In the genomic region with DNA sequence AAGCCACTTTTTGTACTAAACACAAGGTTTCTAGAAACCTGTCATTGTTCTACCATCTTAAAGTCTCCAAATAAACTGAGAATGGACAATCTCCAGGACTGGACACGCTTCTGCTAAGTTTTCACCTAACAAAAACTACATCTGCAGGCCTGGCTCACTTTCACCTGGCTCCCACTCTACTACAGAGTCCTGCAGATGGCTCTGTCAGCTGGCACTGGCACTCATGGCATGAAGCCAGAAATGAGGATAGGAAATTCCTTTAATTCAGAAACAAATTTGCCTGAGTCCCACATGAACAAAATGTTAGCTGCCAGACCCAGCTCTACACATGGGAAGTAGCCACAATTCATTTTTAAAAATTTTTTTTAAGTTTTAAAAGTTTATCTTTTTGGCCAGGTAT, we compare ENCODE assay signal across 15 cellular contexts. TPM values are rescaled to one million over a fixed set of nuclear protein-coding genes. Genes with fewer than 3 reads are reported as not detected.
A peak's percentile ranks its signal among the peaks of the same experiment; 100 is the strongest.
DNase-seq lines count a peak whose midpoint lies in the region; ATAC-seq and TF ChIP-seq lines count a peak whose summit lies in the region.
"Had no signal": no experiment of that assay in that cellular context is flagged by ENCODE, and none has a peak within 500 bp of the region (broad histone marks: within the 10 kb centered on the region; RNA-seq: fewer than 3 reads in every experiment).

No MANE protein-coding gene starts in this region.

- H3K27ac ChIP-seq in GM23248, result peak overlapping the region; percentile 73
- no peak overlapping the region for H3K27ac ChIP-seq in SJCRH30

- H3K9me3 ChIP-seq in GM23248 (ENCODE audit: low read depth), result no peaks in the 10 kb centered on the region
- no peaks in the 10 kb centered on the region for H3K9me3 ChIP-seq in SJCRH30 (replicated peaks)
- H3K9me3 ChIP-seq: HAP-1 had no signal

- no peaks in the 10 kb centered on the region for H3K9me2 ChIP-seq in GM23248 (ENCODE audit: insufficient read depth)

- H3K4me2 ChIP-seq in GM23248 (ENCODE audit: unreplicated experiment), result no peak overlapping the region

- WGBS in GM23248 (ENCODE audit: low coverage in 1 of 2, low lambda C conversion rate in 2 of 2, missing lambda C conversion rate in 2 of 2), 2 experiments, result 90 to 93% methylated on average over 1 of the region's 1 CpG

- DNase-seq in AG10803 (ENCODE audit: low read depth) (peak; percentile 22), GM23248 (peak; percentile 20), SJCRH30 (peak; percentile 24 to 50), myocyte (ENCODE audit: low read depth) (peak; percentile 64), NCI-H510A (lab: John Stamatoyannopoulos, UW) (no peak)
- DNase-seq: activated CD4-positive, alpha-beta T cell treated with anti-CD3 and anti-CD28 coated beads, Interleukin-2, amount 50 U/mL, for 1 hour; GDM1; Kasumi-1; stimulated activated CD8-positive, alpha-beta memory T cell treated with anti-CD3 and anti-CD28 coated beads, Interleukin-4, amount 100 ng/mL, for 48 hours had no signal

- in situ Hi-C loops in GM23248 (cut with MboI), result no loop called here

- peaks cover 49% of the 10 kb centered on the region for H3K79me2 ChIP-seq in GM23248 (ENCODE audit: insufficient read depth)

- H3K27me3 ChIP-seq in GM23248 (replicated peaks; ENCODE audit: insufficient read depth) (no peaks in the 10 kb centered on the region), SJCRH30 (no peaks in the 10 kb centered on the region)

- peaks cover 49% of the 10 kb centered on the region for H3F3A ChIP-seq in GM23248 (ENCODE audit: insufficient read depth)

- H3K4me1 ChIP-seq in GM23248 (ENCODE audit: insufficient read depth), result peaks cover 68% of the 10 kb centered on the region
- 0 out of 2 replicates have a peak, but pooled peaks cover 2% of the 10 kb centered on the region for H3K4me1 ChIP-seq in SJCRH30
- H3K4me1 ChIP-seq: HAP-1 had no signal

- ATAC-seq in GM18511 (IDR thresholded peaks at IDR 0.05; ENCODE audit: unreplicated experiment) (no peak), GM21786 (IDR thresholded peaks at IDR 0.05; ENCODE audit: unreplicated experiment) (no peak), GM21723 (IDR thresholded peaks at IDR 0.05; ENCODE audit: unreplicated experiment) (no peak)

- H3K36me3 ChIP-seq in GM23248 (ENCODE audit: low read depth), result no peaks in the 10 kb centered on the region
- H3K36me3 ChIP-seq in SJCRH30, result no peaks in the 10 kb centered on the region
- H3K36me3 ChIP-seq: HAP-1 had no signal

- H3K4me3 ChIP-seq in AG10803 (ENCODE audit: low read length), result no peak overlapping the region
- H3K4me3 ChIP-seq in GM23248, result no peak overlapping the region
- no peak overlapping the region for H3K4me3 ChIP-seq in SJCRH30
- H3K4me3 ChIP-seq: HAP-1 had no signal

- peak overlapping the region; percentile 34; the same call in 1 of the 2 replicates for H3K9ac ChIP-seq in GM23248

- H4K20me1 ChIP-seq in GM23248 (ENCODE audit: insufficient read depth), result no peaks in the 10 kb centered on the region

- H2AFZ ChIP-seq in GM23248, result no peak overlapping the region

- TF ChIP-seq CTCF in AG10803 (conservative IDR thresholded peaks at IDR 0.05; ENCODE audit: low read length), result no peak

RNA-seq across cellular contexts. Expression of a gene that starts 42.1 kb away (rescaled TPM):
- total RNA-seq in GM23248 (2014; rRNA removed; shearing (Covaris generic)), result 13.9 and 14.4 TPM in 2 replicates
- polyA plus RNA-seq in GM23248 (2016; fragmentation: Nextera tagmentation; extraction: Ambion mirVana), result 16.9 and 19.6 TPM in 2 replicates
- total RNA-seq in SJCRH30 (2014; rRNA removed; shearing (Covaris generic)), result 2.4 and 2.9 TPM in 2 replicates
- 24.5 and 25.2 TPM in 2 replicates for total RNA-seq in myocyte
- polyA plus RNA-seq in myocyte (2012), result 18.5 TPM
- total RNA-seq: activated T-helper 1 cell treated with anti-CD3 and anti-CD28 coated beads, Interleukin-12 subunit alpha, Interleukin-12 subunit beta, Interleukin-2, Interleukin-4 antibody, amounts not matched to agents 30 ng/mL and 10 ng/mL and 1 ng/mL, durations not matched to agents 14 hours and 24 hours and 36 hours; B cell had no signal
